In the genomic region with DNA sequence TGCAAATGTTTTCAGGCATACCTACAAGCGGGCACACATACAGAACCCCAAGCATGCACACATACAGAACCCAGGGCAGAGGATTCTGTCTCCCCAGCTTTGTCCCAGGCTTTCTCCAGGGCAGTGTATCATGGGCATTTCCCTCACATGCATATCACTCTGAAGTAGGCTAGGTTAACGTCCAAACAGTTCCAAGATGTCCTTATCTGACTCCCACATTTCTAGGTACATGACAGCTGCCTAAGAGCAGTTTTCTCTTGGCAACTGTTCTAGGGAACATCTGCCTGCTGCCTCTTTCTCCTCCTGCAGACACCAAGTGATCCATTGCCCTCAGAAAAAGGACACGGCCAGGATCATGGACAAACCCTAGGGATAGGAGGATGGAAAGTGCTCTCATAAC, we compare ENCODE assay signal across 34 cellular contexts.
"Had no signal": no experiment of that assay in that cellular context is flagged by ENCODE, and none has a peak within 500 bp of the region (broad histone marks: within the 10 kb centered on the region; RNA-seq: fewer than 3 reads in every experiment).

No MANE protein-coding gene starts in this region.

- DNase-seq: activated CD4-positive, alpha-beta T cell treated with anti-CD3 and anti-CD28 coated beads for 36 hours; activated CD4-positive, alpha-beta T cell treated with anti-CD3 and anti-CD28 coated beads, Interleukin-2, amount 10 ng/mL, durations not matched to agents 7 days and 5 days; activated CD4-positive, alpha-beta T cell treated with anti-CD3 and anti-CD28 coated beads, Interleukin-2, amount 50 U/mL, for 48 hours; activated CD8-positive, alpha-beta T cell treated with anti-CD3 and anti-CD28 coated beads, Interleukin-2, amount 10 ng/mL, durations not matched to agents 7 days and 5 days; activated gamma-delta T cell; activated naive CD4-positive, alpha-beta T cell treated with Interleukin-2 at 50 U/mL for 16 hours; activated naive CD8-positive, alpha-beta T cell treated with anti-CD3 and anti-CD28 coated beads, Interleukin-2, amount 10 ng/mL, durations not matched to agents 7 days and 5 days; activated T-cell treated with anti-CD3 and anti-CD28 coated beads, Interleukin-2, amount 50 U/mL, for 24 hours; body of pancreas; caudate nucleus; cerebellar nuclear complex; Kasumi-1; KG1; MM.1S; MV-4-11; NCI-H1092; NCI-H1436 treated with DMSO at 0.1 percent for 48 hours; NCI-H187 treated with DMSO at 0.1 percent for 48 hours; NCI-H2081; NCI-H345; NCI-H510A; NCI-H526; NCI-H748 treated with DMSO at 0.1 percent for 48 hours; NK-92 treated with Interleukin-12 subunit alpha and Interleukin-12 subunit beta, amount 100 ng/mL, for 24 hours; PC-3; Peyer's patch; RPMI8226; SHP77 treated with DMSO at 0.1 percent for 48 hours; SK-N-SH had no signal

- H3K36me3 Mint-ChIP-seq: activated naive CD4-positive, alpha-beta T cell treated with anti-CD3 and anti-CD28 coated beads, Interleukin-2, amount 50 U/mL, for 24 hours; activated naive CD8-positive, alpha-beta T cell treated with anti-CD3 and anti-CD28 coated beads, Interleukin-2, amount 10 ng/mL, durations not matched to agents 7 days and 5 days; WTC11 had no signal

- H3K27ac Mint-ChIP-seq: activated CD4-positive, alpha-beta T cell treated with anti-CD3 and anti-CD28 coated beads for 36 hours; activated CD4-positive, alpha-beta T cell treated with anti-CD3 and anti-CD28 coated beads, Interleukin-2, amount 10 ng/mL, durations not matched to agents 7 days and 5 days; activated CD8-positive, alpha-beta T cell treated with anti-CD3 and anti-CD28 coated beads, Interleukin-2, amount 10 ng/mL, durations not matched to agents 7 days and 5 days; activated naive CD4-positive, alpha-beta T cell treated with anti-CD3 and anti-CD28 coated beads, Interleukin-2, amount 50 U/mL, for 24 hours; activated naive CD8-positive, alpha-beta T cell treated with anti-CD3 and anti-CD28 coated beads, Interleukin-2, amount 10 ng/mL, durations not matched to agents 7 days and 5 days; activated T-cell treated with anti-CD3 and anti-CD28 coated beads, Interleukin-2, amount 50 U/mL, for 24 hours; activated T-helper 2 cell treated with anti-CD3 and anti-CD28 coated beads, Interferon-gamma antibody, Interleukin-2, Interleukin-4, amounts not matched to agents 10 μg/mL and 5 μg/mL and 100 μg/mL, durations not matched to agents 14 hours and 24 hours and 36 hours; T-helper 1 cell treated with Interleukin-12 subunit alpha and Interleukin-12 subunit beta and Interleukin-4 antibody, amounts not matched to agents 30 μg/mL and 1 μg/mL, for 36 hours; T-helper 2 cell treated with Interferon-gamma antibody and Interleukin-4, amounts not matched to agents 5 μg/mL and 100 μg/mL, for 36 hours; WTC11 had no signal

- H3K4me1 Mint-ChIP-seq: activated CD4-positive, alpha-beta T cell treated with anti-CD3 and anti-CD28 coated beads for 36 hours; activated CD4-positive, alpha-beta T cell treated with anti-CD3 and anti-CD28 coated beads, Interleukin-2, amount 10 ng/mL, durations not matched to agents 7 days and 5 days; activated naive CD4-positive, alpha-beta T cell treated with anti-CD3 and anti-CD28 coated beads, Interleukin-2, amount 50 U/mL, for 24 hours; activated naive CD8-positive, alpha-beta T cell treated with anti-CD3 and anti-CD28 coated beads, Interleukin-2, amount 10 ng/mL, durations not matched to agents 7 days and 5 days had no signal

- H3K4me3 Mint-ChIP-seq: activated CD4-positive, alpha-beta T cell treated with anti-CD3 and anti-CD28 coated beads for 36 hours; activated CD4-positive, alpha-beta T cell treated with anti-CD3 and anti-CD28 coated beads, Interleukin-2, amount 10 ng/mL, durations not matched to agents 7 days and 5 days; activated CD8-positive, alpha-beta T cell treated with anti-CD3 and anti-CD28 coated beads, Interleukin-2, amount 10 ng/mL, durations not matched to agents 7 days and 5 days; activated naive CD4-positive, alpha-beta T cell treated with anti-CD3 and anti-CD28 coated beads, Interleukin-2, amount 50 U/mL, for 24 hours; activated naive CD8-positive, alpha-beta T cell treated with anti-CD3 and anti-CD28 coated beads, Interleukin-2, amount 10 ng/mL, durations not matched to agents 7 days and 5 days; activated T-cell treated with anti-CD3 and anti-CD28 coated beads, Interleukin-2, amount 50 U/mL, for 24 hours; T-helper 1 cell treated with Interleukin-12 subunit alpha and Interleukin-12 subunit beta and Interleukin-4 antibody, amounts not matched to agents 30 μg/mL and 1 μg/mL, for 36 hours; T-helper 2 cell treated with Interferon-gamma antibody and Interleukin-4, amounts not matched to agents 5 μg/mL and 100 μg/mL, for 36 hours; WTC11 had no signal

- H3K9me3 Mint-ChIP-seq: activated CD4-positive, alpha-beta T cell treated with anti-CD3 and anti-CD28 coated beads, Interleukin-2, amount 10 ng/mL, durations not matched to agents 7 days and 5 days; activated naive CD8-positive, alpha-beta T cell treated with anti-CD3 and anti-CD28 coated beads, Interleukin-2, amount 10 ng/mL, durations not matched to agents 7 days and 5 days; activated T-cell treated with anti-CD3 and anti-CD28 coated beads, Interleukin-2, amount 50 U/mL, for 24 hours had no signal

- H3K27me3 Mint-ChIP-seq: activated CD4-positive, alpha-beta T cell treated with anti-CD3 and anti-CD28 coated beads for 36 hours; activated CD4-positive, alpha-beta T cell treated with anti-CD3 and anti-CD28 coated beads, Interleukin-2, amount 10 ng/mL, durations not matched to agents 7 days and 5 days; activated naive CD4-positive, alpha-beta T cell treated with anti-CD3 and anti-CD28 coated beads, Interleukin-2, amount 50 U/mL, for 24 hours; activated T-cell treated with anti-CD3 and anti-CD28 coated beads, Interleukin-2, amount 50 U/mL, for 24 hours had no signal
